ENCODE assay signal across 19 cellular contexts in genomic region chr17:27958708-27959381, GRCh38.
"Had no signal": no experiment of that assay in that cellular context is flagged by ENCODE, and none has a peak within 500 bp of the region (broad histone marks: within the 10 kb centered on the region; RNA-seq: fewer than 3 reads in every experiment).

No MANE protein-coding gene starts in this region.

- H3K4me3 Mint-ChIP-seq: naive thymus-derived CD4-positive, alpha-beta T cell; nephron progenitor cell; stimulated activated memory B cell treated with anti-CD40 and anti-IgM and Interleukin-4, amounts not matched to agents 10 μg/mL and 1 μg/mL and 100 μg/mL, for 72 hours; stimulated activated naive CD8-positive, alpha-beta T cell treated with anti-CD3 and anti-CD28 coated beads, Interleukin-15, Interleukin-2, amounts not matched to agents 100 ng/mL and 50 ng/mL, for 24 hours had no signal

- H3K9me3 ChIP-seq: neutrophil, spleen, tibial artery, upper lobe of left lung, vagina had no signal

- H3K4me2 ChIP-seq: hepatocyte had no signal

- H3K27ac Mint-ChIP-seq: naive thymus-derived CD4-positive, alpha-beta T cell; nephron progenitor cell; stimulated activated memory B cell treated with anti-CD40 and anti-IgM and Interleukin-4, amounts not matched to agents 10 μg/mL and 1 μg/mL and 100 μg/mL, for 72 hours; stimulated activated naive CD8-positive, alpha-beta T cell treated with anti-CD3 and anti-CD28 coated beads, Interleukin-15, Interleukin-2, amounts not matched to agents 100 ng/mL and 50 ng/mL, for 24 hours had no signal

- DNase-seq: effector CD4-positive, alpha-beta T cell; foreskin melanocyte; head of caudate nucleus; naive thymus-derived CD4-positive, alpha-beta T cell; nephron progenitor cell; posterior cingulate gyrus; spleen; stimulated activated CD4-positive, alpha-beta T cell treated with anti-CD3 and anti-CD28 coated beads, Interleukin-15, amount 100 ng/mL, for 24 hours; stimulated activated CD4-positive, alpha-beta T cell treated with anti-CD3 and anti-CD28 coated beads, Interleukin-1b, Interleukin-23, amount 100 ng/mL, for 48 hours; stimulated activated CD4-positive, alpha-beta T cell treated with anti-CD3 and anti-CD28 coated beads, Interleukin-4, amount 100 ng/mL, for 24 hours; tibial artery; upper lobe of left lung had no signal

- H3K27ac ChIP-seq: hepatocyte, neutrophil, spleen, tibial artery, upper lobe of left lung, vagina had no signal

- FAIRE-seq: islet of Langerhans had no signal

- ATAC-seq: naive thymus-derived CD4-positive, alpha-beta T cell; sciatic nerve; stimulated activated memory B cell treated with anti-CD40 and anti-IgM and Interleukin-4, amounts not matched to agents 10 μg/mL and 1 μg/mL and 100 μg/mL, for 72 hours had no signal

- H2AFZ ChIP-seq: hepatocyte had no signal

- H3K27me3 Mint-ChIP-seq: stimulated activated memory B cell treated with anti-CD40 and anti-IgM and Interleukin-4, amounts not matched to agents 10 μg/mL and 1 μg/mL and 100 μg/mL, for 72 hours; stimulated activated naive CD8-positive, alpha-beta T cell treated with anti-CD3 and anti-CD28 coated beads, Interleukin-15, Interleukin-2, amounts not matched to agents 100 ng/mL and 50 ng/mL, for 24 hours had no signal

- H3K36me3 Mint-ChIP-seq: naive thymus-derived CD4-positive, alpha-beta T cell; stimulated activated memory B cell treated with anti-CD40 and anti-IgM and Interleukin-4, amounts not matched to agents 10 μg/mL and 1 μg/mL and 100 μg/mL, for 72 hours had no signal

- H3K36me3 ChIP-seq: neutrophil, spleen, tibial artery, upper lobe of left lung, vagina had no signal

- H3K4me3 ChIP-seq: hepatocyte, spleen, tibial artery, upper lobe of left lung, vagina had no signal

- H3K27me3 ChIP-seq: hepatocyte, neutrophil, spleen, upper lobe of left lung, vagina had no signal

- H3K9me3 Mint-ChIP-seq: naive thymus-derived CD4-positive, alpha-beta T cell; nephron progenitor cell; stimulated activated memory B cell treated with anti-CD40 and anti-IgM and Interleukin-4, amounts not matched to agents 10 μg/mL and 1 μg/mL and 100 μg/mL, for 72 hours; stimulated activated naive CD8-positive, alpha-beta T cell treated with anti-CD3 and anti-CD28 coated beads, Interleukin-15, Interleukin-2, amounts not matched to agents 100 ng/mL and 50 ng/mL, for 24 hours had no signal

- H3K4me1 ChIP-seq: tibial artery, upper lobe of left lung, vagina had no signal

- H3K4me1 Mint-ChIP-seq: naive thymus-derived CD4-positive, alpha-beta T cell; stimulated activated memory B cell treated with anti-CD40 and anti-IgM and Interleukin-4, amounts not matched to agents 10 μg/mL and 1 μg/mL and 100 μg/mL, for 72 hours had no signal

- H3K79me2 ChIP-seq: hepatocyte had no signal
